Comparison of ENCODE assay signal across 9 cellular contexts in the genomic region with DNA sequence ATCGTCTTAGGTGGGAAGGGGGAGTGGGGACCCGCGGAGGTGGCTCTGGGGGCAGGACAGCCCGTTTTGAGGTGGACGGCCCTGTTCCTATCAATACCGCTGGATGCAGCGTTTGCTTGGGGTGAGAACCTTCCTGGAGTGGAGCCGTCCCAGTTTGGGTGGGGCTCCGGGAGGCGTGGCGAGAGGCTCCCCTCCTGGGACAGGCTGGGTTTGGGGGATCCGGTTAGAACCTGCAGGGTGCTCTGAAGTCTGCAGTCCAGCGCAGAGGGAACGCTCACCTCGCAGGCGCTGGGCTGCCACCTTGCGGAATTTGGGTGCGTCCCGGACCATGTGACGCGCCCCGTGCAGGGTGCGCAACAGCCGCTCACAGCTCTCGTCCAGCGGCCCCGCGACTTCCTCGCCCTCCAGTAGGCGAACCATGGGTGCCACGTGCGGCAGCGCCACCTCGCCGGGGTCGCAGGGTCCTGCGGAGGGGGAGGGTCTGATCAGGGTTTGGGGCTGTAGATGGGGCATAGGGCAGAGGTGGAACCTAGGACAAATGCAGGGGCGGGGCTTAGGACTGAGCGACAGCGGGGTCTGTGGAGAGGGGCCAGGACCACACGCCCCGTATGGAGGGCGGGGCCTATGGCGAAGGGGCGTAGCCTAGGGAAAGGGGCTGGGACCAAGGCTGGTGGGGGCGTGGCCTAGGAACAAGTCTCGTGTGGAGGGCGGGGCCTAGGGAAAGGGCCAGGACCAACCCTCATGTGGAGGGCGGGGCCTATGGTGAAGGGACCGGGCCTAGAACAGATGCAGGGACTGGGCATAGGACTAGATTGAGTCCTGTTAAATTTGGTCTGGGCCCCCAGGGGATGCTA. TPM values are rescaled to one million over a fixed set of nuclear protein-coding genes. Genes with fewer than 3 reads are reported as not detected.
DNase-seq lines count a peak whose midpoint lies in the region; TF ChIP-seq lines count a peak whose summit lies in the region.
"Had no signal": no experiment of that assay in that cellular context is flagged by ENCODE, and none has a peak within 500 bp of the region (broad histone marks: within the 10 kb centered on the region; RNA-seq: fewer than 3 reads in every experiment).

No MANE protein-coding gene starts in this region.

- H3K36me3 ChIP-seq in neutrophil (no peaks in the 10 kb centered on the region), tibial artery (peaks cover 33 to 70% (median 43%) of the 10 kb centered on the region in 3 donors)

- peak; percentile 57 for TF ChIP-seq CTCF in GM12874 (IDR thresholded peaks at IDR 0.05; ENCODE audit: insufficient read depth, low read depth, low read length)
- peak; percentile 71 for TF ChIP-seq CTCF in HFFc6 (IDR thresholded peaks at IDR 0.05)
- peak; percentile 29 for TF ChIP-seq CTCF in fibroblast of pulmonary artery (IDR thresholded peaks at IDR 0.05; ENCODE audit: low read length, missing control alignments)
- peak; percentile 82 for TF ChIP-seq CTCF in neutrophil (IDR thresholded peaks at IDR 0.05)
- TF ChIP-seq CTCF in tibial artery (IDR thresholded peaks at IDR 0.05): peak; percentile 50 to 58

- H3K36me3 Mint-ChIP-seq in HFFc6 (ENCODE audit: low read depth): peaks cover 19% of the 10 kb centered on the region

- DNase-seq in HFFc6 (peak; percentile 64), NOMO-1 (lab: John Stamatoyannopoulos, UW; ENCODE audit: unreplicated experiment in 2 of 2) (peak; percentile 79 to 84), activated T-cell treated with anti-CD3 and anti-CD28 coated beads for 24 hours (ENCODE audit: low read depth) (peak; percentile 81), fibroblast of pulmonary artery (ENCODE audit: low read depth) (peak; percentile 72), tibial artery (peak; percentile 81 to 90), NCI-H2171 treated with DMSO at 0.1 percent for 48 hours (lab: John Stamatoyannopoulos, UW) (no peak)

- H3K4me1 ChIP-seq in neutrophil (ENCODE audit: control insufficient read depth in 1 of 2, insufficient read depth in 1 of 2, low read depth in 1 of 2, low read length in 1 of 2) (peaks cover 10 to 13% of the 10 kb centered on the region in 2 experiments), tibial artery (peaks cover 0 to 11% (median 8%) of the 10 kb centered on the region in 4 donors)

- H3K9me3 ChIP-seq in neutrophil (no peaks in the 10 kb centered on the region), tibial artery (no peaks in the 10 kb centered on the region)

- H3K9me3 Mint-ChIP-seq in HFFc6: no peaks in the 10 kb centered on the region

- H3K27me3 Mint-ChIP-seq in HFFc6 (ENCODE audit: insufficient read depth): peaks cover 2% of the 10 kb centered on the region; the same call in 1 of the 2 replicates

- peaks cover 23% of the 10 kb centered on the region for H3K27me3 ChIP-seq in neutrophil
- H3K27me3 ChIP-seq in tibial artery: no peaks in the 10 kb centered on the region

- peak overlapping the region; percentile 37 for H3K4me3 ChIP-seq in fibroblast of pulmonary artery (replicated peaks; ENCODE audit: low read depth, low read length)
- H3K4me3 ChIP-seq in neutrophil (ENCODE audit: low read depth in 1 of 2, low read length in 1 of 2): peak overlapping the region; percentile 51 to 60
- H3K4me3 ChIP-seq in tibial artery: peak overlapping the region; percentile 37 to 49

- H3K4me3 Mint-ChIP-seq in HFFc6: peak overlapping the region; percentile 69

- intact Hi-C loops in tibial artery (cut with DNase I; ENCODE audit: low total_unique reads): loop anchor here (10.0 kb wide), 1 partner anchor 119 kb away; no protein-coding TSS in a partner anchor

- H3K4me1 Mint-ChIP-seq in HFFc6 (ENCODE audit: low read depth): no peaks in the 10 kb centered on the region

- H3K27ac ChIP-seq in neutrophil (peak overlapping the region; percentile 63), tibial artery (peak overlapping the region; percentile 53 to 69)

- H3K27ac Mint-ChIP-seq in HFFc6: peak overlapping the region; percentile 68

RNA-seq across cellular contexts. Expression of gene SH2D3A, which starts 13.8 kb away (rescaled TPM):
- not detected for total RNA-seq in HFFc6 (2021; fragmentation: NEBNext Ultra II Directional; extraction: Animal tissue kit (Norgen Biotek cat#: 25700))
- total RNA-seq: myocyte had no signal

RNA-seq across cellular contexts. Expression of gene TRIP10, which starts 13.9 kb away (rescaled TPM):
- total RNA-seq in HFFc6 (2021; fragmentation: NEBNext Ultra II Directional; extraction: Animal tissue kit (Norgen Biotek cat#: 25700)): 10 to 100 TPM; 46.1 to 53.3 (median 48.8) TPM

RNA-seq across cellular contexts. Expression of gene GPR108, which starts 16.0 kb away (rescaled TPM):
- 10 to 100 TPM; 52.2 to 60.5 (median 56.4) TPM for total RNA-seq in HFFc6 (2021; fragmentation: NEBNext Ultra II Directional; extraction: Animal tissue kit (Norgen Biotek cat#: 25700))

RNA-seq across cellular contexts. Expression of gene VAV1, which starts 19.1 kb away (rescaled TPM):
- total RNA-seq in HFFc6 (2021; fragmentation: NEBNext Ultra II Directional; extraction: Animal tissue kit (Norgen Biotek cat#: 25700)): not detected
- total RNA-seq: myocyte had no signal

RNA-seq across cellular contexts. Expression of gene C3, which starts 33.0 kb away (rescaled TPM):
- 1 to 10 TPM in 4 of 6 experiments, under 1 TPM in 2; 0.82 to 1.5 (median 1.2) TPM for total RNA-seq in HFFc6 (2021; fragmentation: NEBNext Ultra II Directional; extraction: Animal tissue kit (Norgen Biotek cat#: 25700))

Comparison
In these comparisons a context has a peak if more than half of its experiments do, and no peak if none do; other contexts are left out.
1. CTCF ChIP-seq: peak in every context shown above with its lines; median percentile 82 in neutrophil; 71 in HFFc6; 57 in GM12874; 54 in tibial artery; 29 in fibroblast of pulmonary artery.